ENCODE assay signal across 9 cellular contexts in genomic region chrX:29138003-29138402, GRCh38.
"Had no signal": no experiment of that assay in that cellular context is flagged by ENCODE, and none has a peak within 500 bp of the region (broad histone marks: within the 10 kb centered on the region; RNA-seq: fewer than 3 reads in every experiment).

No MANE protein-coding gene starts in this region.

- DNase-seq: GM23248, GOT3, H9, HCEC 1CT, Karpas-422, KBM-7 had no signal

- H3K27ac ChIP-seq: GM23248, KMS-11 had no signal

- H3K4me2 ChIP-seq: KMS-11 had no signal

- H2AFZ ChIP-seq: GM23248 had no signal

- H3K4me3 ChIP-seq: GM23248 had no signal

- H3K9ac ChIP-seq: GM23248, KMS-11 had no signal

- FAIRE-seq: H54, HTR-8/SVneo had no signal
